ENCODE assay signal across 8 cellular contexts in genomic region chr9:96449844-96450612, GRCh38. TPM values are rescaled to one million over a fixed set of nuclear protein-coding genes. Genes with fewer than 3 reads are reported as not detected.
DNase-seq lines count a peak whose midpoint lies in the region; ATAC-seq, FAIRE-seq and TF ChIP-seq lines count a peak whose summit lies in the region.

TSS of gene HABP4 (plus strand) at chr9:96450169. CDS start at chr9:96450280, 111 bp downstream.

- H3K4me3 Mint-ChIP-seq in activated CD8-positive, alpha-beta memory T cell treated with anti-CD3 and anti-CD28 coated beads, Interleukin-2, amount 10 ng/mL, durations not matched to agents 7 days and 5 days, result peak within 1 kb of the TSS; percentile 83
- H3K4me3 Mint-ChIP-seq in mesothelial cell of epicardium, result peak within 1 kb of the TSS; percentile 83

- no peaks in the 10 kb centered on the region for H3K27me3 ChIP-seq in endocrine pancreas (ENCODE audit: control insufficient read depth, insufficient read depth, low read length)

- no peaks in the 10 kb centered on the region for H3K36me3 Mint-ChIP-seq in activated CD8-positive, alpha-beta memory T cell treated with anti-CD3 and anti-CD28 coated beads, Interleukin-2, amount 10 ng/mL, durations not matched to agents 7 days and 5 days
- H3K36me3 Mint-ChIP-seq in mesothelial cell of epicardium, result no peaks in the 10 kb centered on the region

- CTCF ChIA-PET in activated CD8-positive, alpha-beta memory T cell treated with anti-CD3 and anti-CD28 coated beads, Interleukin-2, amount 10 ng/mL, durations not matched to agents 7 days and 5 days (lab: Charles Lee), result interaction anchor here (1.0 to 4.1 kb wide), 9 partner anchors 9 to 404 kb away, joined by 3 to 32 read pairs (median 4); partner anchors contain the start of genes PRXL2C and ZNF782

- peaks cover 26% of the 10 kb centered on the region for H3K4me1 Mint-ChIP-seq in activated CD8-positive, alpha-beta memory T cell treated with anti-CD3 and anti-CD28 coated beads, Interleukin-2, amount 10 ng/mL, durations not matched to agents 7 days and 5 days
- peaks cover 19% of the 10 kb centered on the region for H3K4me1 Mint-ChIP-seq in mesothelial cell of epicardium

- no peak for TF ChIP-seq CTCF in mesothelial cell of epicardium (IDR thresholded peaks at IDR 0.05; ENCODE audit: unreplicated experiment)

- H3K4me1 ChIP-seq in endocrine pancreas (ENCODE audit: control insufficient read depth, insufficient read depth, low read length), result peaks cover 4% of the 10 kb centered on the region

- peak within 1 kb of the TSS; percentile 81 for H3K4me3 ChIP-seq in endocrine pancreas (ENCODE audit: control insufficient read depth, insufficient read depth, low read length)

- no peaks in the 10 kb centered on the region for H3K9me3 Mint-ChIP-seq in activated CD8-positive, alpha-beta memory T cell treated with anti-CD3 and anti-CD28 coated beads, Interleukin-2, amount 10 ng/mL, durations not matched to agents 7 days and 5 days (ENCODE audit: low read depth)
- no peaks in the 10 kb centered on the region for H3K9me3 Mint-ChIP-seq in mesothelial cell of epicardium

- no peaks in the 10 kb centered on the region for H3K9me3 ChIP-seq in endocrine pancreas (ENCODE audit: control insufficient read depth, low read length)

- peak; percentile 98 for ATAC-seq in GM21381 (IDR thresholded peaks at IDR 0.05; ENCODE audit: unreplicated experiment)
- peak; percentile 99 for ATAC-seq in activated CD8-positive, alpha-beta memory T cell treated with anti-CD3 and anti-CD28 coated beads, Interleukin-2, amount 10 ng/mL, durations not matched to agents 7 days and 5 days

- H3K36me3 ChIP-seq in endocrine pancreas (ENCODE audit: control insufficient read depth, insufficient read depth, low read length), result no peaks in the 10 kb centered on the region

- peaks cover 5% of the 10 kb centered on the region for H3K27me3 Mint-ChIP-seq in activated CD8-positive, alpha-beta memory T cell treated with anti-CD3 and anti-CD28 coated beads, Interleukin-2, amount 10 ng/mL, durations not matched to agents 7 days and 5 days
- H3K27me3 Mint-ChIP-seq in mesothelial cell of epicardium (ENCODE audit: low read depth), result no peaks in the 10 kb centered on the region

- peak within 1 kb of the TSS; percentile 66 for H3K27ac Mint-ChIP-seq in activated CD8-positive, alpha-beta memory T cell treated with anti-CD3 and anti-CD28 coated beads, Interleukin-2, amount 10 ng/mL, durations not matched to agents 7 days and 5 days
- H3K27ac Mint-ChIP-seq in mesothelial cell of epicardium, result peak within 1 kb of the TSS; percentile 90

- FAIRE-seq in HTR-8/SVneo (lab: Jason Lieb, UNC), result peak; percentile 82

- H3K9ac ChIP-seq in endocrine pancreas (ENCODE audit: control insufficient read depth, insufficient read depth, low read length), result peak within 1 kb of the TSS; percentile 77

- DNase-seq in COR-L47 (lab: John Stamatoyannopoulos, UW) (peak; percentile 96), HTR-8/SVneo (ENCODE audit: insufficient read length, low spot score) (peak; percentile 88), NOMO-1 treated with DMSO at 0.1 percent for 48 hours (lab: John Stamatoyannopoulos, UW; ENCODE audit: unreplicated experiment) (peak; percentile 94), mesothelial cell of epicardium (ENCODE audit: low spot score in 2 of 2, unreplicated experiment in 2 of 2) (peak; percentile 96)
- peak; percentile 97 for DNase-seq in activated CD8-positive, alpha-beta memory T cell treated with anti-CD3 and anti-CD28 coated beads, Interleukin-2, amount 10 ng/mL, durations not matched to agents 7 days and 5 days
- peak; percentile 88 to 91 for DNase-seq in stimulated activated CD8-positive, alpha-beta memory T cell treated with anti-CD3 and anti-CD28 coated beads, Interleukin-15, amount 100 ng/mL, for 4 hours (ENCODE audit: low read depth in 2 of 2)

RNA-seq across cellular contexts. Expression of gene HABP4, which starts in this region (rescaled TPM):
- total RNA-seq in activated CD8-positive, alpha-beta memory T cell treated with anti-CD3 and anti-CD28 coated beads, Interleukin-2, amount 10 ng/mL, durations not matched to agents 7 days and 5 days, result 10 to 100 TPM in 1 of 2 experiments, 1 to 10 TPM in 1; 7.7 to 11.6 TPM
- total RNA-seq in mesothelial cell of epicardium, result 14.8 to 15.5 TPM (median 15.4 TPM) in 3 replicates

Comparison
In these comparisons a context has a peak if more than half of its experiments do, and no peak if none do; other contexts are left out.
1. Peak in every context shown above with its lines: DNase-seq, ATAC-seq and H3K4me3 ChIP-seq.